In the genomic region with DNA sequence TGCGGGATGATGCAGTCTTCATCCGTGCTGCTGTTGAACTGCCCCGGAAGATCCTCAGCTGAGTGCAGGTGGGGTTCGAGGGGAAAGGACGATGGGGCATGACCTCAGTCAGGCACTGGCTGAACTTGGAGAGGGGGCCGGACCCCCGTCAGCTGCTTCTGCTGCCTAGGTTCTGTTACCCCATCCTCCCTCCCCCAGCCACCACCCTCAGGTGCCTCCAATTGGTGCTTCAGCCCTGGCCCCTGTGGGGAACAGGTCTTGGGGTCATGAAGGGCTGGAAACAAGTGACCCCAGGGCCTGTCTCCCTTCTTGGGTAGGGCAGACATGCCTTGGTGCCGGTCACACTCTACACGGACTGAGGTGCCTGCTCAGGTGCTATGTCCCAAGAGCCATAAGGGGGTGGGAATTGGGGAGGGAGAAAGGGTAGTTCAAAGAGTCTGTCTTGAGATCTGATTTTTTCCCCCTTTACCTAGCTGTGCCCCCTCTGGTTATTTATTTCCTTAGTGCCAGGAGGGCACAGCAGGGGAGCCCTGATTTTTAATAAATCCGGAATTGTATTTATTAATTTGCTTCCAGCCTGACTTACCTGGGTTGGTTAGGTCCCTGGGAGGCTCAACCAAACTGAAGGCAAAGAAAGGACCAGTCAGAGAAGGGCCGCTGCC, we compare ENCODE assay signal across 10 cellular contexts. TPM values are rescaled to one million over a fixed set of nuclear protein-coding genes. Genes with fewer than 3 reads are reported as not detected.
A peak's percentile ranks its signal among the peaks of the same experiment; 100 is the strongest.
DNase-seq lines count a peak whose midpoint lies in the region; ATAC-seq and TF ChIP-seq lines count a peak whose summit lies in the region.
"Had no signal": no experiment of that assay in that cellular context is flagged by ENCODE, and none has a peak within 500 bp of the region (broad histone marks: within the 10 kb centered on the region; RNA-seq: fewer than 3 reads in every experiment).

No MANE protein-coding gene starts in this region.

- H3K36me3 ChIP-seq in lower lobe of right lung, result peaks cover 43% of the 10 kb centered on the region
- peaks cover 0 to 49% (median 0%) of the 10 kb centered on the region in 3 donors for H3K36me3 ChIP-seq in tibial nerve

- TF ChIP-seq CTCF in lower lobe of right lung (IDR thresholded peaks at IDR 0.05) (no peak), tibial nerve (IDR thresholded peaks at IDR 0.05) (no peak)

- peak overlapping the region; percentile 83 for H3K27ac Mint-ChIP-seq in activated T-cell treated with anti-CD3 and anti-CD28 coated beads, Interleukin-2, amount 50 U/mL, for 72 hours
- H3K27ac Mint-ChIP-seq in activated T-helper 17 cell treated with anti-CD3 and anti-CD28 coated beads, Interleukin-2, amount 50 U/mL, for 72 hours, result no peak overlapping the region

- no peaks in the 10 kb centered on the region for H3K9me3 Mint-ChIP-seq in activated T-cell treated with anti-CD3 and anti-CD28 coated beads, Interleukin-2, amount 50 U/mL, for 72 hours
- no peaks in the 10 kb centered on the region for H3K9me3 Mint-ChIP-seq in activated T-helper 17 cell treated with anti-CD3 and anti-CD28 coated beads, Interleukin-2, amount 50 U/mL, for 72 hours
- H3K9me3 Mint-ChIP-seq: activated T-helper 2 cell treated with anti-CD3 and anti-CD28 coated beads, Interferon-gamma antibody, Interleukin-2, Interleukin-4, amounts not matched to agents 10 μg/mL and 5 μg/mL and 100 μg/mL, durations not matched to agents 14 hours and 24 hours and 36 hours had no signal

- H3K27me3 ChIP-seq in lower lobe of right lung (ENCODE audit: low read depth) (no peaks in the 10 kb centered on the region), tibial nerve (no peaks in the 10 kb centered on the region)
- H3K27me3 ChIP-seq: sigmoid colon had no signal

- no peak for TF ChIP-seq POLR2A in tibial nerve (IDR thresholded peaks at IDR 0.05)

- DNase-seq in activated T-cell treated with anti-CD3 and anti-CD28 coated beads, Interleukin-2, amount 50 U/mL, for 72 hours, result no peak
- DNase-seq in activated T-cell treated with anti-CD3 and anti-CD28 coated beads for 4 hours (no peak), lower lobe of right lung (no peak), tibial nerve (ENCODE audit: low spot score in 2 of 2) (no peak), HPDE6-E6E7 (ENCODE audit: extremely low spot score) (no peak), KG1 (lab: John Stamatoyannopoulos, UW) (no peak)
- no peak for DNase-seq in effector CD4-positive, alpha-beta T cell

- H3K9me3 ChIP-seq in lower lobe of right lung (no peaks in the 10 kb centered on the region), tibial nerve (no peaks in the 10 kb centered on the region)
- H3K9me3 ChIP-seq: sigmoid colon had no signal

- peaks cover 0 to 11% of the 10 kb centered on the region in 2 donors for H3K36me3 Mint-ChIP-seq in activated T-cell treated with anti-CD3 and anti-CD28 coated beads, Interleukin-2, amount 50 U/mL, for 72 hours (ENCODE audit: insufficient read depth in 2 of 2)
- H3K36me3 Mint-ChIP-seq in activated T-helper 17 cell treated with anti-CD3 and anti-CD28 coated beads, Interleukin-2, amount 50 U/mL, for 72 hours (ENCODE audit: low read depth), result peaks cover 83% of the 10 kb centered on the region

- H3K4me3 Mint-ChIP-seq in activated T-cell treated with anti-CD3 and anti-CD28 coated beads, Interleukin-2, amount 50 U/mL, for 72 hours, result peak overlapping the region; percentile 24 to 34
- H3K4me3 Mint-ChIP-seq in activated T-helper 17 cell treated with anti-CD3 and anti-CD28 coated beads, Interleukin-2, amount 50 U/mL, for 72 hours, result peak overlapping the region; percentile 82

- intact Hi-C loops in lower lobe of right lung (cut with DNase I), result no loop called here

- no peaks in the 10 kb centered on the region for H3K27me3 Mint-ChIP-seq in activated T-cell treated with anti-CD3 and anti-CD28 coated beads, Interleukin-2, amount 50 U/mL, for 72 hours (ENCODE audit: low read depth)
- H3K27me3 Mint-ChIP-seq in activated T-helper 17 cell treated with anti-CD3 and anti-CD28 coated beads, Interleukin-2, amount 50 U/mL, for 72 hours, result no peaks in the 10 kb centered on the region

- TF ChIP-seq EP300 in tibial nerve (IDR thresholded peaks at IDR 0.05), result no peak

- peaks cover 51% of the 10 kb centered on the region for H3K4me1 Mint-ChIP-seq in activated T-cell treated with anti-CD3 and anti-CD28 coated beads, Interleukin-2, amount 50 U/mL, for 72 hours (ENCODE audit: low read depth)
- peaks cover 8% of the 10 kb centered on the region for H3K4me1 Mint-ChIP-seq in activated T-helper 17 cell treated with anti-CD3 and anti-CD28 coated beads, Interleukin-2, amount 50 U/mL, for 72 hours

- WGBS in tibial nerve, 2 donors, result 40 to 60% methylated on average over 9 to 11 of the region's 11 CpGs

- H3K4me1 ChIP-seq in lower lobe of right lung, result peaks cover 66% of the 10 kb centered on the region
- peaks cover 0 to 62% (median 28%) of the 10 kb centered on the region in 4 donors for H3K4me1 ChIP-seq in tibial nerve

- ATAC-seq in activated T-cell treated with anti-CD3 and anti-CD28 coated beads, Interleukin-2, amount 50 U/mL, for 72 hours (replicated peaks in 1 of 2), result peak; percentile 1 to 14
- peak; percentile 3 for ATAC-seq in activated T-helper 17 cell treated with anti-CD3 and anti-CD28 coated beads, Interleukin-2, amount 50 U/mL, for 72 hours (replicated peaks)
- ATAC-seq in lower lobe of right lung, result no peak

- peak overlapping the region; percentile 94 for H3K27ac ChIP-seq in lower lobe of right lung
- peak overlapping the region in 3 of 4 donors; percentile 52 to 72 (median 61) for H3K27ac ChIP-seq in tibial nerve

- H3K4me3 ChIP-seq in lower lobe of right lung (no peak overlapping the region), tibial nerve (no peak overlapping the region)
- H3K4me3 ChIP-seq: sigmoid colon had no signal

RNA-seq across cellular contexts. Expression of gene TRAF4, which starts 5.8 kb away (rescaled TPM):
- total RNA-seq in activated T-cell treated with anti-CD3 and anti-CD28 coated beads, Interleukin-2, amount 50 U/mL, for 72 hours, result 100 to 1,000 TPM; 108 to 145 TPM
- 100 to 1,000 TPM in 1 of 2 donors, 10 to 100 TPM in 1; 78.4 to 181 TPM for total RNA-seq in activated T-helper 17 cell treated with anti-CD3 and anti-CD28 coated beads, Interleukin-2, amount 50 U/mL, for 72 hours
- total RNA-seq in lower lobe of right lung (52.8 TPM), tibial nerve (10 to 100 TPM; 18.4 to 42.8 (median 30.0) TPM)

RNA-seq across cellular contexts. Expression of gene NEK8, which starts 21.1 kb away (rescaled TPM):
- 10 to 100 TPM in 1 of 2 donors, 1 to 10 TPM in 1; 6.9 to 10.9 TPM for total RNA-seq in activated T-cell treated with anti-CD3 and anti-CD28 coated beads, Interleukin-2, amount 50 U/mL, for 72 hours
- total RNA-seq in activated T-helper 17 cell treated with anti-CD3 and anti-CD28 coated beads, Interleukin-2, amount 50 U/mL, for 72 hours, result 1 to 10 TPM; 4.9 to 9.2 TPM
- total RNA-seq in lower lobe of right lung (11.3 TPM), tibial nerve (1 to 10 TPM; 2.8 to 6.0 (median 3.5) TPM)

RNA-seq across cellular contexts. Expression of gene TLCD1, which starts 23.6 kb away (rescaled TPM):
- 1 to 10 TPM; 5.2 to 9.0 TPM for total RNA-seq in activated T-cell treated with anti-CD3 and anti-CD28 coated beads, Interleukin-2, amount 50 U/mL, for 72 hours
- 10 to 100 TPM in 1 of 2 donors, 1 to 10 TPM in 1; 4.8 to 13.4 TPM for total RNA-seq in activated T-helper 17 cell treated with anti-CD3 and anti-CD28 coated beads, Interleukin-2, amount 50 U/mL, for 72 hours
- total RNA-seq in lower lobe of right lung (19.8 TPM), tibial nerve (1 to 10 TPM in 1 of 4 donors, under 1 TPM in 1, not detected in 2; 0.44 to 1.2 TPM)

RNA-seq across cellular contexts. Expression of gene RPL23A, which starts 29.9 kb away (rescaled TPM):
- total RNA-seq in activated T-cell treated with anti-CD3 and anti-CD28 coated beads, Interleukin-2, amount 50 U/mL, for 72 hours, result 1,000 to 10,000 TPM; 2,006 to 2,174 TPM
- total RNA-seq in activated T-helper 17 cell treated with anti-CD3 and anti-CD28 coated beads, Interleukin-2, amount 50 U/mL, for 72 hours, result 1,000 to 10,000 TPM; 2,238 to 2,546 TPM
- total RNA-seq in lower lobe of right lung (1,156 TPM), tibial nerve (100 to 1,000 TPM; 431 to 573 (median 517) TPM)

RNA-seq across cellular contexts. Expression of gene RAB34, which starts 32.0 kb away (rescaled TPM):
- total RNA-seq in activated T-cell treated with anti-CD3 and anti-CD28 coated beads, Interleukin-2, amount 50 U/mL, for 72 hours, result 10 to 100 TPM; 10.4 to 17.3 TPM
- 10 to 100 TPM in 1 of 2 donors, 1 to 10 TPM in 1; 4.1 to 22.4 TPM for total RNA-seq in activated T-helper 17 cell treated with anti-CD3 and anti-CD28 coated beads, Interleukin-2, amount 50 U/mL, for 72 hours
- total RNA-seq in lower lobe of right lung (62.3 TPM), tibial nerve (100 to 1,000 TPM; 189 to 298 (median 196) TPM)

Comparison
In these comparisons a context has a peak if more than half of its experiments do, and no peak if none do; other contexts are left out.
1. ATAC-seq: peak in activated T-cell treated with anti-CD3 and anti-CD28 coated beads, Interleukin-2, amount 50 U/mL, for 72 hours (2 of 2) and activated T-helper 17 cell treated with anti-CD3 and anti-CD28 coated beads, Interleukin-2, amount 50 U/mL, for 72 hours (single experiment); none in lower lobe of right lung (0 of 2).